ENCODE assay signal across 8 cellular contexts in the genomic region with DNA sequence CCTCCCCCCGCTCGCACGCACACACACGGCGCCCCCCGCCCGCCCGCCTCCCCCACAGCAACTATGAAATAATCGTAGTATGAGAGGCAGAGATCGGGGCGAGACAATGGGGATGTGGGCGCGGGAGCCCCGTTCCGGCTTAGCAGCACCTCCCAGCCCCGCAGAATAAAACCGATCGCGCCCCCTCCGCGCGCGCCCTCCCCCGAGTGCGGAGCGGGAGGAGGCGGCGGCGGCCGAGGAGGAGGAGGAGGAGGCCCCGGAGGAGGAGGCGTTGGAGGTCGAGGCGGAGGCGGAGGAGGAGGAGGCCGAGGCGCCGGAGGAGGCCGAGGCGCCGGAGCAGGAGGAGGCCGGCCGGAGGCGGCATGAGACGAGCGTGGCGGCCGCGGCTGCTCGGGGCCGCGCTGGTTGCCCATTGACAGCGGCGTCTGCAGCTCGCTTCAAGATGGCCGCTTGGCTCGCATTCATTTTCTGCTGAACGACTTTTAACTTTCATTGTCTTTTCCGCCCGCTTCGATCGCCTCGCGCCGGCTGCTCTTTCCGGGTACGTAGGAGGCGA. TPM values are rescaled to one million over a fixed set of nuclear protein-coding genes. Genes with fewer than 3 reads are reported as not detected.
A peak's percentile ranks its signal among the peaks of the same experiment; 100 is the strongest.
DNase-seq lines count a peak whose midpoint lies in the region; ATAC-seq, FAIRE-seq and TF ChIP-seq lines count a peak whose summit lies in the region.

No MANE protein-coding gene starts in this region.

- TF ChIP-seq CTCF in bronchial epithelial cell (IDR thresholded peaks at IDR 0.05; ENCODE audit: insufficient read depth, low read length, severe bottlenecking): no peak

- H3K4me1 ChIP-seq in skeletal muscle tissue (ENCODE audit: control insufficient read depth in 3 of 3, insufficient read depth in 3 of 3, low read length in 3 of 3): peaks cover 19 to 43% (median 20%) of the 10 kb centered on the region in 3 donors

- no peak for FAIRE-seq in bronchial epithelial cell (lab: Jason Lieb, UNC)

- H3K4me3 ChIP-seq in bronchial epithelial cell (ENCODE audit: low read depth, low read length): peak overlapping the region; percentile 78
- peak overlapping the region; percentile 73 to 80 (median 79) for H3K4me3 ChIP-seq in skeletal muscle tissue (ENCODE audit: low read length in 3 of 3)

- no peaks in the 10 kb centered on the region for H3K36me3 ChIP-seq in bronchial epithelial cell (ENCODE audit: control insufficient read depth, insufficient read depth, low read length)
- no peaks in the 10 kb centered on the region for H3K36me3 ChIP-seq in skeletal muscle tissue (ENCODE audit: control insufficient read depth in 3 of 3, insufficient read depth in 3 of 3, low read length in 3 of 3)

- H3K27me3 ChIP-seq in bronchial epithelial cell (ENCODE audit: control insufficient read depth, insufficient read depth, low read length): peaks cover 17% of the 10 kb centered on the region
- H3K27me3 ChIP-seq in skeletal muscle tissue (ENCODE audit: control insufficient read depth in 3 of 3, insufficient read depth in 3 of 3, low read length in 3 of 3): peaks cover 0 to 7% (median 0%) of the 10 kb centered on the region in 3 donors

- no peak for TF ChIP-seq EP300 in Ishikawa (IDR thresholded peaks at IDR 0.05; ENCODE audit: borderline replicate concordance)

- TF ChIP-seq RAD21 in Ishikawa (IDR thresholded peaks at IDR 0.05; ENCODE audit: low read depth): no peak; the same call in 1 of the 2 replicates

- H3K27ac ChIP-seq in skeletal muscle tissue (ENCODE audit: low read depth, low read length): peak overlapping the region; percentile 88

- peak overlapping the region; percentile 71 to 95 (median 90) for H3K9ac ChIP-seq in skeletal muscle tissue (ENCODE audit: low read depth in 1 of 3, low read length in 3 of 3)

- peak; percentile 70 for DNase-seq in NCI-H748 (lab: John Stamatoyannopoulos, UW; ENCODE audit: unreplicated experiment)
- no peak for DNase-seq in NCI-H748 treated with DMSO at 0.1 percent for 48 hours (lab: John Stamatoyannopoulos, UW)
- DNase-seq in UCSD-AML1 (lab: John Stamatoyannopoulos, UW; ENCODE audit: unreplicated experiment): peak; percentile 80
- peak; percentile 44 for DNase-seq in bronchial epithelial cell (ENCODE audit: low read depth)
- DNase-seq in iPS-NIHi11 (ENCODE audit: low spot score): peak; percentile 58

- no peak for ATAC-seq in GM21717 (IDR thresholded peaks at IDR 0.05; ENCODE audit: unreplicated experiment)

- H3K9me3 ChIP-seq in skeletal muscle tissue (ENCODE audit: control insufficient read depth in 3 of 3, low read length in 3 of 3): no peaks in the 10 kb centered on the region

TF ChIP-seq in Ishikawa, 13 proteins besides CTCF, POLR2A, EP300 and RAD21:
- no peak for TF ChIP-seq REST (IDR thresholded peaks at IDR 0.05; ENCODE audit: low read depth)
- TF ChIP-seq, protein P1, sequence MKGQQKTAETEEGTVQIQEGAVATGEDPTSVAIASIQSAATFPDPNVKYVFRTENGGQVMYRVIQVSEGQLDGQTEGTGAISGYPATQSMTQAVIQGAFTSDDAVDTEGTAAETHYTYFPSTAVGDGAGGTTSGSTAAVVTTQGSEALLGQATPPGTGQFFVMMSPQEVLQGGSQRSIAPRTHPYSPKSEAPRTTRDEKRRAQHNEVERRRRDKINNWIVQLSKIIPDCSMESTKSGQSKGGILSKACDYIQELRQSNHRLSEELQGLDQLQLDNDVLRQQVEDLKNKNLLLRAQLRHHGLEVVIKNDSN (IDR thresholded peaks at IDR 0.05): no peak; the same call in 1 of the 2 replicates
- TF ChIP-seq ZBTB7A (IDR thresholded peaks at IDR 0.05; ENCODE audit: low read depth): peak; percentile 26; the same call in 1 of the 2 replicates
- TF ChIP-seq TEAD4 (IDR thresholded peaks at IDR 0.05): no peak
- no peak for TF ChIP-seq NFIC (IDR thresholded peaks at IDR 0.05)
- peak; percentile 51; the same call in 1 of the 2 replicates for TF ChIP-seq TAF1 (IDR thresholded peaks at IDR 0.05; ENCODE audit: low read depth)
- TF ChIP-seq TCF12 (IDR thresholded peaks at IDR 0.05; ENCODE audit: low read depth): 0 out of 2 replicates have a peak, but pooled peaks have one; percentile 38
- TF ChIP-seq CREB1 (IDR thresholded peaks at IDR 0.05; ENCODE audit: low read depth): no peak
- peak; percentile 92 for TF ChIP-seq EGR1 (IDR thresholded peaks at IDR 0.05)
- TF ChIP-seq, protein P2, sequence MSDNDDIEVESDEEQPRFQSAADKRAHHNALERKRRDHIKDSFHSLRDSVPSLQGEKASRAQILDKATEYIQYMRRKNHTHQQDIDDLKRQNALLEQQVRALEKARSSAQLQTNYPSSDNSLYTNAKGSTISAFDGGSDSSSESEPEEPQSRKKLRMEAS (IDR thresholded peaks at IDR 0.05): peak; percentile 51
- no peak for TF ChIP-seq CEBPB (IDR thresholded peaks at IDR 0.05)
- TF ChIP-seq FOXM1 (IDR thresholded peaks at IDR 0.05; ENCODE audit: borderline replicate concordance, low read depth): no peak
- TF ChIP-seq YY1 (IDR thresholded peaks at IDR 0.05; ENCODE audit: low read depth): peak; percentile 87

RNA-seq across cellular contexts. Expression of gene BMI1, which starts 0.3 kb away (rescaled TPM):
- total RNA-seq in bronchial epithelial cell: 20.4 and 35.5 TPM in 2 replicates
- total RNA-seq in skeletal muscle tissue: 31.3 TPM

RNA-seq across cellular contexts. Expression of gene COMMD3, which starts 5.0 kb away (rescaled TPM):
- total RNA-seq in bronchial epithelial cell: 32.9 and 37.3 TPM in 2 replicates
- total RNA-seq in skeletal muscle tissue: 71.5 TPM

RNA-seq across cellular contexts. Expression of gene SPAG6, which starts 24.1 kb away (rescaled TPM):
- total RNA-seq in bronchial epithelial cell (not detected in 2 replicates), skeletal muscle tissue (2.6 TPM)
